In the genomic region with DNA sequence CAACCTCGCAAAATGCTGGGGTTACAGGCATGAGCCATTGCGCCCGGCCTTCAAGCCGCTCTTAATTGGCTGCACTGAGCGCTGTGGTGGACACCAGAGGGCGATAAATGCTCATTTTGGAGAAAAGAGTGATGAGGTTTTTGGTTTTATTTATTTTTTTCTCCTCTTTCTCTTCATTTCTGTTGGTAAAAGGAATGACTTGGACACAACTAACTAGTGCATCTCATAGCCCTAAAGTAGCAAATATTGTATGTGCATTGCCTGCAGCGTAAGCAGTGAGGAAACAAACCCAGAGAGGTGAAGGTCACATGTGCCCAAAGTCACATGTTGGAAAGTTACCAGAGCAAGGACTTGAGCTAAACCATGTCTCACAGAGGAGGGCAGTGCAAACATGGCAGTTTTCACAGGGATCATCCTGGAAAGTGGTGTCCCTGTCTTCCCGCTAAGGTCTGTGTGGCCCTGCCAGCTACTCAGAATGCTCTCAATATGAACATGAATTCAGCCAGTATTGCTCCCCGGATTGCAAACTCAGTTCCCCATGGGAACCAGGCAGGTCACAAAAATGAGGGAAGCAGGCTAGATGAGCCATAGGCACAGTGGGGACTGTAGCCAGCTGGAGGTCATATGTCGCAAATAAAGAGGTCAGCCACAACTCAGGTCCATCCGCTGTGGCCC, we compare ENCODE assay signal across 8 cellular contexts. TPM values are rescaled to one million over a fixed set of nuclear protein-coding genes. Genes with fewer than 3 reads are reported as not detected.
DNase-seq lines count a peak whose midpoint lies in the region; ATAC-seq and TF ChIP-seq lines count a peak whose summit lies in the region.

No MANE protein-coding gene starts in this region.

- peaks cover 0 to 1% of the 10 kb centered on the region in 2 donors for H3K36me3 Mint-ChIP-seq in CD4-positive, alpha-beta memory T cell
- H3K36me3 Mint-ChIP-seq in memory B cell: peaks cover under 1% of the 10 kb centered on the region

- peaks cover 16 to 34% (median 27%) of the 10 kb centered on the region in 4 donors for H3K4me1 Mint-ChIP-seq in CD4-positive, alpha-beta memory T cell
- H3K4me1 Mint-ChIP-seq in memory B cell: peaks cover 35% of the 10 kb centered on the region

- no peaks in the 10 kb centered on the region for H3K27me3 Mint-ChIP-seq in CD4-positive, alpha-beta memory T cell
- no peaks in the 10 kb centered on the region for H3K27me3 Mint-ChIP-seq in memory B cell

- no peaks in the 10 kb centered on the region for H3K27me3 ChIP-seq in CD4-positive, alpha-beta memory T cell (ENCODE audit: insufficient read depth, low read length)
- H3K27me3 ChIP-seq in colonic mucosa: no peaks in the 10 kb centered on the region

- peaks cover 0 to 5% (median under 1%) of the 10 kb centered on the region in 8 donors for H3K9me3 Mint-ChIP-seq in CD4-positive, alpha-beta memory T cell
- peaks cover under 1% of the 10 kb centered on the region for H3K9me3 Mint-ChIP-seq in memory B cell

- peak; percentile 32 for ATAC-seq in GM19452 (IDR thresholded peaks at IDR 0.05; ENCODE audit: unreplicated experiment)
- ATAC-seq in memory B cell (ENCODE audit: low read depth): peak; percentile 67
- ATAC-seq in HG03457 (IDR thresholded peaks at IDR 0.05; ENCODE audit: unreplicated experiment): no peak

- TF ChIP-seq CTCF in colonic mucosa (IDR thresholded peaks at IDR 0.05): peak; percentile 69

- intact Hi-C loops in CD4-positive, alpha-beta memory T cell (cut with micrococcal nuclease): loop anchor here (1.0 to 2.0 kb wide), 4 partner anchors 8 to 354 kb away; a partner anchor contains a TSS
- intact Hi-C loops in colonic mucosa (cut with DNase I): loop anchor here (2.0 to 5.0 kb wide), 2 partner anchors 60 to 355 kb away; no protein-coding TSS in a partner anchor

- no peak overlapping the region for H3K9ac ChIP-seq in colonic mucosa (ENCODE audit: low read depth in 2 of 2, low read length in 2 of 2)

- H3K4me1 ChIP-seq in CD4-positive, alpha-beta memory T cell (ENCODE audit: insufficient read depth, low read length): peaks cover 21% of the 10 kb centered on the region
- no peaks in the 10 kb centered on the region for H3K4me1 ChIP-seq in colonic mucosa

- H3K4me3 Mint-ChIP-seq in CD4-positive, alpha-beta memory T cell: no peak overlapping the region
- peak overlapping the region; percentile 8 for H3K4me3 Mint-ChIP-seq in memory B cell

- POLR2A ChIA-PET in CD4-positive, alpha-beta memory T cell (lab: Charles Lee; ENCODE audit: partially characterized antibody): interaction anchor here (1.0 to 18.5 kb wide), 3 partner anchors 9 to 57 kb away, joined by 4 to 397 read pairs (median 4); a partner anchor contains a TSS

- H3K4me3 ChIP-seq in CD4-positive, alpha-beta memory T cell (ENCODE audit: low read length in 2 of 2): no peak overlapping the region
- no peak overlapping the region for H3K4me3 ChIP-seq in colonic mucosa

- no peaks in the 10 kb centered on the region for H3K9me3 ChIP-seq in CD4-positive, alpha-beta memory T cell (ENCODE audit: control insufficient read depth in 1 of 2, low read length in 2 of 2)
- no peaks in the 10 kb centered on the region for H3K9me3 ChIP-seq in colonic mucosa

- no peak overlapping the region for H3K27ac ChIP-seq in CD4-positive, alpha-beta memory T cell (ENCODE audit: low read depth, low read length)
- no peak overlapping the region for H3K27ac ChIP-seq in colonic mucosa

- CTCF ChIA-PET in CD4-positive, alpha-beta memory T cell (lab: Charles Lee; ENCODE audit: partially characterized antibody): interaction anchor here (0.7 to 22.2 kb wide), 22 partner anchors 11 to 354 kb away, joined by 3 to 699 read pairs (median 5); a partner anchor contains a TSS

- peak; percentile 60 to 69 (median 61) for DNase-seq in CD4-positive, alpha-beta memory T cell
- peak; percentile 52 for DNase-seq in MV-4-11 (lab: John Stamatoyannopoulos, UW)
- DNase-seq in activated CD4-positive, alpha-beta T cell treated with anti-CD3 and anti-CD28 coated beads for 1 hour: peak; percentile 52
- peak; percentile 72 for DNase-seq in colonic mucosa
- peak in 1 of 2 donors; percentile 46 for DNase-seq in memory B cell (ENCODE audit: low spot score in 2 of 2)
- DNase-seq in stimulated activated naive CD4-positive, alpha-beta T cell (lab: John Stamatoyannopoulos, UW): peak; percentile 21 to 72 (median 55)

- no peaks in the 10 kb centered on the region for H3K36me3 ChIP-seq in CD4-positive, alpha-beta memory T cell (ENCODE audit: insufficient read depth, low read length)
- no peaks in the 10 kb centered on the region for H3K36me3 ChIP-seq in colonic mucosa

- peak overlapping the region; percentile 54 to 86 (median 70) for H3K27ac Mint-ChIP-seq in CD4-positive, alpha-beta memory T cell
- H3K27ac Mint-ChIP-seq in memory B cell: peak overlapping the region; percentile 94

RNA-seq across cellular contexts. Expression of a gene that starts 8.6 kb away (rescaled TPM):
- 100 to 1,000 TPM; 130 to 133 TPM for total RNA-seq in CD4-positive, alpha-beta memory T cell
- polyA plus RNA-seq in CD4-positive, alpha-beta memory T cell: 100 to 1,000 TPM; 250 to 260 TPM
- total RNA-seq in colonic mucosa: 10 to 100 TPM; 36.2 to 41.6 TPM
